Comparison of ENCODE assay signal across 23 cellular contexts in genomic region chr2:227821043-227821942, GRCh38. TPM values are rescaled to one million over a fixed set of nuclear protein-coding genes. Genes with fewer than 3 reads are reported as not detected.
DNase-seq lines count a peak whose midpoint lies in the region; ATAC-seq and TF ChIP-seq lines count a peak whose summit lies in the region.
"Had no signal": no experiment of that assay in that cellular context is flagged by ENCODE, and none has a peak within 500 bp of the region (broad histone marks: within the 10 kb centered on the region; RNA-seq: fewer than 3 reads in every experiment).

No MANE protein-coding gene starts in this region.

- no peak overlapping the region for H2AFZ ChIP-seq in mesenchymal stem cell (ENCODE audit: low read depth, low read length)

- H3K79me1 ChIP-seq in mesenchymal stem cell (replicated peaks; ENCODE audit: low read length, poor library complexity, severe bottlenecking) = no peaks in the 10 kb centered on the region

- no peak overlapping the region for H3K23ac ChIP-seq in mesenchymal stem cell (ENCODE audit: low read length in 2 of 2)

- H3K4ac ChIP-seq in mesenchymal stem cell (ENCODE audit: low read depth in 1 of 2, low read length in 2 of 2) = no peak overlapping the region

- H2BK12ac ChIP-seq in mesenchymal stem cell (ENCODE audit: low read length in 2 of 2) = peak overlapping the region; percentile 55 to 57

- H3K27ac ChIP-seq in mesenchymal stem cell (ENCODE audit: low read length, poor library complexity, severe bottlenecking) = no peak overlapping the region
- H3K27ac ChIP-seq: BLaER1 treated with 17β-estradiol and CSF1 and Interleukin-3, amounts not matched to agents 10 nM and 100 nM; cardiac muscle cell; heart left ventricle; RWPE1; sigmoid colon had no signal

- peak overlapping the region; percentile 13 for H2AK5ac ChIP-seq in mesenchymal stem cell (ENCODE audit: low read length, severe bottlenecking)

- peaks cover 10% of the 10 kb centered on the region for H3K4me1 ChIP-seq in mesenchymal stem cell (ENCODE audit: control insufficient read depth, insufficient read depth, low read depth, low read length)

- H3K27me3 Mint-ChIP-seq in WTC11 (ENCODE audit: low read depth) = no peaks in the 10 kb centered on the region

- H3K9me3 Mint-ChIP-seq in WTC11 = peaks cover 17% of the 10 kb centered on the region
- H3K9me3 Mint-ChIP-seq: mesothelial cell of epicardium had no signal

- TF ChIP-seq CTCF in WTC11 (IDR thresholded peaks at IDR 0.05) = no peak

- in situ Hi-C loops in Caki2 (cut with HindIII; ENCODE audit: low pct_unique_long_range_greater_than_20kb, low sequenced_read_pairs) = no loop called here

- no peaks in the 10 kb centered on the region for H3K9me3 ChIP-seq in mesenchymal stem cell (ENCODE audit: control insufficient read depth, low read length)
- H3K9me3 ChIP-seq: BLaER1 treated with 17β-estradiol and CSF1 and Interleukin-3, amounts not matched to agents 10 nM and 100 nM; heart left ventricle; sigmoid colon had no signal

- H3K36me3 ChIP-seq in mesenchymal stem cell (ENCODE audit: control insufficient read depth in 1 of 2, insufficient read depth in 2 of 2, low read depth in 1 of 2, low read length in 2 of 2) = no peaks in the 10 kb centered on the region
- H3K36me3 ChIP-seq: BLaER1 treated with 17β-estradiol and CSF1 and Interleukin-3, amounts not matched to agents 10 nM and 100 nM; cardiac muscle cell; heart left ventricle; sigmoid colon had no signal

- H4K91ac ChIP-seq in mesenchymal stem cell (ENCODE audit: low read length) = no peak overlapping the region

- H3K4me3 ChIP-seq in mesenchymal stem cell (ENCODE audit: insufficient read depth in 1 of 2, low read depth in 1 of 2, low read length in 2 of 2) = no peak overlapping the region
- H3K4me3 ChIP-seq: BLaER1 treated with 17β-estradiol and CSF1 and Interleukin-3, amounts not matched to agents 10 nM and 100 nM; cardiac muscle cell; heart left ventricle; sigmoid colon had no signal

- H2BK5ac ChIP-seq in mesenchymal stem cell (ENCODE audit: low read depth, low read length, poor library complexity, severe bottlenecking) = no peak overlapping the region

- no peak overlapping the region for H3K4me2 ChIP-seq in mesenchymal stem cell (ENCODE audit: low read length, poor library complexity, severe bottlenecking)
- H3K4me2 ChIP-seq: BLaER1 treated with 17β-estradiol and CSF1 and Interleukin-3, amounts not matched to agents 10 nM and 100 nM had no signal

- H3K36me3 Mint-ChIP-seq in WTC11 = no peaks in the 10 kb centered on the region
- H3K36me3 Mint-ChIP-seq: mesothelial cell of epicardium had no signal

- H4K8ac ChIP-seq in mesenchymal stem cell (ENCODE audit: low read length) = no peak overlapping the region

- H3K14ac ChIP-seq in mesenchymal stem cell (ENCODE audit: low read length in 2 of 2) = no peak overlapping the region

- H3K4me3 Mint-ChIP-seq in WTC11 = no peak overlapping the region
- H3K4me3 Mint-ChIP-seq: activated CD8-positive, alpha-beta T cell treated with anti-CD3 and anti-CD28 coated beads, Interleukin-2, amount 10 ng/mL, durations not matched to agents 7 days and 5 days; mesothelial cell of epicardium; nephron had no signal

- ATAC-seq in WTC11 = no peak
- ATAC-seq in GM21576 (IDR thresholded peaks at IDR 0.05; ENCODE audit: unreplicated experiment) = no peak
- ATAC-seq in HG03521 (IDR thresholded peaks at IDR 0.05; ENCODE audit: unreplicated experiment) = no peak
- ATAC-seq: activated CD8-positive, alpha-beta T cell treated with anti-CD3 and anti-CD28 coated beads, Interleukin-2, amount 10 ng/mL, durations not matched to agents 7 days and 5 days; heart left ventricle had no signal

- no peaks in the 10 kb centered on the region for H3K27me3 ChIP-seq in mesenchymal stem cell (ENCODE audit: control insufficient read depth in 1 of 2, insufficient read depth in 1 of 2, low read length in 2 of 2)
- H3K27me3 ChIP-seq: BLaER1 treated with 17β-estradiol and CSF1 and Interleukin-3, amounts not matched to agents 10 nM and 100 nM; cardiac muscle cell; sigmoid colon had no signal

- no peak overlapping the region for H2BK15ac ChIP-seq in mesenchymal stem cell (ENCODE audit: low read depth, poor library complexity, severe bottlenecking)

- peak overlapping the region in 1 of 2 experiments; percentile 28 for H3K18ac ChIP-seq in mesenchymal stem cell (ENCODE audit: low read depth in 1 of 2, low read length in 2 of 2)

- peak; percentile 52 for DNase-seq in Caki2 (ENCODE audit: low read depth)
- DNase-seq in HuH-7.5 (ENCODE audit: low spot score) = peak; percentile 32
- DNase-seq in WTC11 (ENCODE audit: low spot score) = no peak
- DNase-seq in mesenchymal stem cell = no peak
- DNase-seq in activated naive CD4-positive, alpha-beta T cell (lab: John Stamatoyannopoulos, UW) = no peak
- no peak for DNase-seq in Kasumi-1 (lab: John Stamatoyannopoulos, UW)
- DNase-seq: activated CD4-positive, CD25-positive, alpha-beta regulatory T cell treated with anti-CD3 and anti-CD28 coated beads, Interleukin-2, amount 50 U/mL, for 72 hours; activated CD8-positive, alpha-beta T cell treated with anti-CD3 and anti-CD28 coated beads, Interleukin-2, amount 10 ng/mL, durations not matched to agents 7 days and 5 days; dermis blood vessel endothelial cell; GF-D8; heart left ventricle; MM.1S; NCI-H2171 treated with DMSO at 0.1 percent for 48 hours; NCI-H526; sigmoid colon had no signal

- H3K27ac Mint-ChIP-seq in WTC11 = no peak overlapping the region
- H3K27ac Mint-ChIP-seq: activated CD8-positive, alpha-beta T cell treated with anti-CD3 and anti-CD28 coated beads, Interleukin-2, amount 10 ng/mL, durations not matched to agents 7 days and 5 days; mesothelial cell of epicardium had no signal

- H3K9ac ChIP-seq in mesenchymal stem cell (ENCODE audit: low read length) = no peak overlapping the region
- H3K9ac ChIP-seq: BLaER1 treated with 17β-estradiol and CSF1 and Interleukin-3, amounts not matched to agents 10 nM and 100 nM had no signal

- H2BK120ac ChIP-seq in mesenchymal stem cell (ENCODE audit: low read depth, low read length) = no peak overlapping the region

- POLR2A ChIA-PET in WTC11 (lab: Charles Lee) = no interaction called here

- H3K4me1 Mint-ChIP-seq in WTC11 = peaks cover 18% of the 10 kb centered on the region

- CTCF ChIA-PET in WTC11 (lab: Charles Lee) = no interaction called here

- 82% methylated on average over 4 of the region's 4 CpGs for WGBS in mesenchymal stem cell

TF ChIP-seq in WTC11, 78 proteins besides CTCF, POLR2A, EP300 and RAD21:
- TF ChIP-seq GABPB1 (CRISPR knock-in tag; IDR thresholded peaks at IDR 0.05) = peak; percentile 42; the same call in 1 of the 2 replicates
- no peak for TF ChIP-seq EMX1 (CRISPR knock-in tag; IDR thresholded peaks at IDR 0.05)
TF ChIP-seq in WTC11: peak in this region for 1.

RNA-seq across cellular contexts. Expression of gene CCL20, which starts 7.7 kb away (rescaled TPM):
- total RNA-seq in Caki2 (2014; rRNA removed; shearing (Covaris generic); ENCODE audit: low replicate concordance) = 0.32 and 0.95 TPM in 2 replicates
- total RNA-seq in WTC11 (2021) = not detected in 3 replicates
- polyA plus RNA-seq in mesenchymal stem cell (2013, experiment 1 of 2) = 1.2 TPM
- 1.2 TPM for polyA plus RNA-seq in mesenchymal stem cell (2013, experiment 2 of 2)
- total RNA-seq: activated CD8-positive, alpha-beta T cell treated with anti-CD3 and anti-CD28 coated beads, Interleukin-2, amount 10 ng/mL, durations not matched to agents 7 days and 5 days; cardiac muscle cell had no signal

RNA-seq across cellular contexts. Expression of gene DAW1, which starts 50.1 kb away (rescaled TPM):
- 3.4 and 4.3 TPM in 2 replicates for total RNA-seq in Caki2 (2014; rRNA removed; shearing (Covaris generic); ENCODE audit: low replicate concordance)
- 0.48 to 0.69 TPM (median 0.61 TPM) in 3 replicates for total RNA-seq in WTC11 (2021)
- polyA plus RNA-seq in mesenchymal stem cell (2013, experiment 1 of 2) = 0.15 TPM
- polyA plus RNA-seq in mesenchymal stem cell (2013, experiment 2 of 2) = 0.04 TPM
- total RNA-seq: activated CD8-positive, alpha-beta T cell treated with anti-CD3 and anti-CD28 coated beads, Interleukin-2, amount 10 ng/mL, durations not matched to agents 7 days and 5 days; dermis blood vessel endothelial cell; mesothelial cell of epicardium; sigmoid colon; ureter had no signal
- polyA plus RNA-seq: cardiac muscle cell had no signal

Comparison
In these comparisons a context has a peak if more than half of its experiments do, and no peak if none do; other contexts are left out.
1. DNase-seq: peak in Caki2 (single experiment) and HuH-7.5 (single experiment); none in WTC11 (single experiment), mesenchymal stem cell (single experiment), activated naive CD4-positive, alpha-beta T cell (0 of 4) and Kasumi-1 (0 of 2).